In genomic region chr1:229167356-229167755, GRCh38 we compare ENCODE assay signal across 22 cellular contexts.
DNase-seq lines count a peak whose midpoint lies in the region; ATAC-seq, FAIRE-seq and TF ChIP-seq lines count a peak whose summit lies in the region.
"Had no signal": no experiment of that assay in that cellular context is flagged by ENCODE, and none has a peak within 500 bp of the region (broad histone marks: within the 10 kb centered on the region; RNA-seq: fewer than 3 reads in every experiment).

No MANE protein-coding gene starts in this region.

- H3K79me2 ChIP-seq in GM23338 (replicated peaks; ENCODE audit: insufficient read depth) = no peaks in the 10 kb centered on the region
- H3K79me2 ChIP-seq in osteoblast (ENCODE audit: insufficient read depth, low read length) = no peaks in the 10 kb centered on the region

- peaks cover 13% of the 10 kb centered on the region for H3K4me1 Mint-ChIP-seq in GM23338

- H3K4me3 Mint-ChIP-seq in GM23338 = no peak overlapping the region
- H3K4me3 Mint-ChIP-seq: CD4-positive, alpha-beta T cell; IgD-negative memory B cell had no signal

- H3K4me2 ChIP-seq in GM23338 (no peak overlapping the region), osteoblast (ENCODE audit: insufficient read depth, low read length) (no peak overlapping the region)

- H3K9me3 ChIP-seq in osteoblast (ENCODE audit: low read depth, low read length) = no peaks in the 10 kb centered on the region
- H3K9me3 ChIP-seq: Caco-2 had no signal

- H3K27ac Mint-ChIP-seq in GM23338 = no peak overlapping the region
- H3K27ac Mint-ChIP-seq: CD4-positive, alpha-beta T cell; IgD-negative memory B cell had no signal

- no peak for TF ChIP-seq CTCF in GM23338 (conservative IDR thresholded peaks at IDR 0.05; ENCODE audit: low read depth in 2 of 2)
- TF ChIP-seq CTCF in bronchial epithelial cell (IDR thresholded peaks at IDR 0.05; ENCODE audit: insufficient read depth, low read length, severe bottlenecking) = no peak
- no peak for TF ChIP-seq CTCF in osteoblast (IDR thresholded peaks at IDR 0.05; ENCODE audit: extremely low read depth, low read depth, low read length)

- H3K4me3 ChIP-seq in GM23338 (no peak overlapping the region), bronchial epithelial cell (ENCODE audit: low read depth, low read length) (no peak overlapping the region), osteoblast (ENCODE audit: insufficient read depth, low read length) (no peak overlapping the region)
- H3K4me3 ChIP-seq: GM12878, GM23248 had no signal

- H3K27me3 Mint-ChIP-seq in GM23338 (ENCODE audit: insufficient read depth, low read depth, poor library complexity) = peaks cover 7% of the 10 kb centered on the region
- H3K27me3 Mint-ChIP-seq: CD4-positive, alpha-beta T cell had no signal

- H3K9me3 Mint-ChIP-seq in GM23338 = no peaks in the 10 kb centered on the region; the same call in 1 of the 3 replicates
- H3K9me3 Mint-ChIP-seq: CD4-positive, alpha-beta T cell had no signal

- H3K4me1 ChIP-seq in GM23338 (ENCODE audit: insufficient read depth) = no peaks in the 10 kb centered on the region; the same call in 1 of the 2 replicates
- no peaks in the 10 kb centered on the region for H3K4me1 ChIP-seq in osteoblast (ENCODE audit: insufficient read depth, low read length)

- no peak for ATAC-seq in GM23338
- ATAC-seq: GM12878, HCT116, HepG2 had no signal

- H2AFZ ChIP-seq in GM23338 (peak overlapping the region; percentile 14; the same call in 1 of the 2 replicates), osteoblast (ENCODE audit: low read length) (no peak overlapping the region)
- H2AFZ ChIP-seq: GM23248 had no signal

- H4K20me1 ChIP-seq in GM23338 (replicated peaks; ENCODE audit: insufficient read depth) (no peaks in the 10 kb centered on the region), osteoblast (ENCODE audit: insufficient read depth, low read length) (no peaks in the 10 kb centered on the region)

- H3K36me3 ChIP-seq in GM23338 (ENCODE audit: insufficient read depth) (no peaks in the 10 kb centered on the region), bronchial epithelial cell (ENCODE audit: control insufficient read depth, insufficient read depth, low read length) (no peaks in the 10 kb centered on the region), osteoblast (ENCODE audit: insufficient read depth, low read length) (no peaks in the 10 kb centered on the region)

- H3F3A ChIP-seq in GM23338 (replicated peaks; ENCODE audit: low read depth) = no peaks in the 10 kb centered on the region

- H3K27ac ChIP-seq in GM23338 (ENCODE audit: low read depth) (no peak overlapping the region), osteoblast (ENCODE audit: low read depth, low read length) (no peak overlapping the region)
- H3K27ac ChIP-seq: C4-2B, GM23248 had no signal

- H3K27me3 ChIP-seq in GM23338 (ENCODE audit: insufficient read depth) (no peaks in the 10 kb centered on the region), bronchial epithelial cell (ENCODE audit: control insufficient read depth, insufficient read depth, low read length) (peaks cover 11% of the 10 kb centered on the region), osteoblast (ENCODE audit: insufficient read depth, low read length) (no peaks in the 10 kb centered on the region)

- DNase-seq in GM23338 (ENCODE audit: low spot score) (no peak), NCI-H524 treated with DMSO at 0.1 percent for 48 hours (lab: John Stamatoyannopoulos, UW) (peak; percentile 0), bronchial epithelial cell (ENCODE audit: low read depth) (no peak), osteoblast (ENCODE audit: insufficient read length, low spot score, missing footprints) (no peak), DMS114 treated with DMSO at 0.1 percent for 48 hours (lab: John Stamatoyannopoulos, UW; ENCODE audit: unreplicated experiment) (no peak), NCI-H510A (lab: John Stamatoyannopoulos, UW) (no peak), GM03348 (ENCODE audit: low spot score) (no peak)
- DNase-seq: AML-193; Caco-2; CD4-positive, alpha-beta T cell; DMS79 treated with DMSO at 0.1 percent for 48 hours; GF-D8; GM23248; H7; KBM-7 had no signal

- no peaks in the 10 kb centered on the region for H3K36me3 Mint-ChIP-seq in GM23338 (ENCODE audit: low read depth)
- H3K36me3 Mint-ChIP-seq: IgD-negative memory B cell had no signal

- FAIRE-seq in bronchial epithelial cell (lab: Jason Lieb, UNC) = peak; percentile 50
- FAIRE-seq: A204.1, GM12878, GM19239, HepG2 had no signal

- peaks cover 4% of the 10 kb centered on the region; the same call in 1 of the 2 replicates for H3K9me2 ChIP-seq in GM23338 (ENCODE audit: insufficient read depth)

TF ChIP-seq in GM23338, 12 proteins besides CTCF, POLR2A, EP300 and RAD21 (continues in another document):
- TF ChIP-seq REST (IDR thresholded peaks at IDR 0.05; ENCODE audit: unreplicated experiment) = no peak
- TF ChIP-seq POLR2AphosphoS5 (IDR thresholded peaks at IDR 0.05; ENCODE audit: low read depth) = no peak
